ENCODE assay signal across 27 cellular contexts in the genomic region with DNA sequence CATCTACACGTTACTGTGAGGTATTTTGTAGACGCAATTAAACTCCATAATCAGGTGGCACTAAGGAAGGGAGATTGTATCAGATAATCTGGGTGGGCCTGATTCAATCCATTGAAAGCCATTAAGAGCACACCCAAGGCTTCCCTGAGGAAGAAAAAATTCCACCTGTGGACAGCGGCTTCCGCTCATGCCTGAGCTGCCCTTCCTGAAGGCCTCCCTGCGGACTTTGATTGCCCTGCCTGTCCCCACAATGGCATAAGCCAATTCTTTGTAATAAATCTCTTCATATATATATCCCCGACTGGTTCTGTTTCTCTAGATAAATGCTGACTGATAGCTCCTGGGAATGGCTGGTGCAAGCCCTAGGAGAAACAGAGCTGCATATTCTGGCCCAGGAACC.
"Had no signal": no experiment of that assay in that cellular context is flagged by ENCODE, and none has a peak within 500 bp of the region (broad histone marks: within the 10 kb centered on the region; RNA-seq: fewer than 3 reads in every experiment).

No MANE protein-coding gene starts in this region.

- H3K27me3 Mint-ChIP-seq: central memory CD8-positive, alpha-beta T cell; dendritic cell treated with granulocyte-macrophage colony-stimulating factor and Interleukin-4, amounts not matched to agents 40 ng/mL and 50 ng/mL, for 4 days had no signal

- H3K9me3 Mint-ChIP-seq: central memory CD8-positive, alpha-beta T cell; stimulated activated effector memory CD8-positive, alpha-beta T cell treated with anti-CD3 and anti-CD28 coated beads, Interleukin-12 subunit alpha, Interleukin-12 subunit beta, amount 100 ng/mL, for 72 hours had no signal

- ATAC-seq: mucosa of descending colon; psoas muscle; sciatic nerve; stimulated activated naive CD8-positive, alpha-beta T cell treated with anti-CD3 and anti-CD28 coated beads, Interleukin-15, Interleukin-2, amounts not matched to agents 100 U/mL and 50 U/mL, for 24 hours had no signal

- H3K36me3 ChIP-seq: cardiac muscle cell, colonic mucosa, ovary, thoracic aorta had no signal

- H3K27ac Mint-ChIP-seq: dendritic cell treated with granulocyte-macrophage colony-stimulating factor and Interleukin-4, amounts not matched to agents 40 ng/mL and 50 ng/mL, for 4 days; mesothelial cell of epicardium; naive B cell; stimulated activated effector memory CD8-positive, alpha-beta T cell treated with anti-CD3 and anti-CD28 coated beads, Interleukin-12 subunit alpha, Interleukin-12 subunit beta, amount 100 ng/mL, for 72 hours had no signal

- H3K27ac ChIP-seq: cardiac muscle cell, colonic mucosa, ovary, psoas muscle, thoracic aorta had no signal

- H3K9me3 ChIP-seq: colonic mucosa, mucosa of descending colon, ovary, psoas muscle, thoracic aorta, upper lobe of left lung had no signal

- H3K4me1 ChIP-seq: colonic mucosa had no signal

- H3K4me3 Mint-ChIP-seq: central memory CD8-positive, alpha-beta T cell; dendritic cell treated with granulocyte-macrophage colony-stimulating factor and Interleukin-4, amounts not matched to agents 40 ng/mL and 50 ng/mL, for 4 days; mesothelial cell of epicardium; naive B cell; stimulated activated effector memory CD8-positive, alpha-beta T cell treated with anti-CD3 and anti-CD28 coated beads, Interleukin-12 subunit alpha, Interleukin-12 subunit beta, amount 100 ng/mL, for 72 hours had no signal

- H3K4me1 Mint-ChIP-seq: naive B cell had no signal

- H3K27me3 ChIP-seq: cardiac muscle cell, colonic mucosa, ovary, tibial nerve, upper lobe of left lung had no signal

- DNase-seq: colonic mucosa; effector CD8-positive, alpha-beta T cell; erythroblast; foreskin fibroblast; glutamatergic neuron; hypothalamus; mesenchymal stem cell; mucosa of descending colon; naive B cell; occipital lobe; posterior cingulate gyrus; psoas muscle; stimulated activated CD4-positive, alpha-beta T cell treated with anti-CD3 and anti-CD28 coated beads, Interleukin-2, amount 100 ng/mL, for 24 hours; stimulated activated CD4-positive, alpha-beta T cell treated with anti-CD3 and anti-CD28 coated beads, Interleukin-4, amount 100 ng/mL, for 24 hours; stimulated activated naive CD8-positive, alpha-beta T cell treated with anti-CD3 and anti-CD28 coated beads, Interleukin-15, Interleukin-2, amounts not matched to agents 100 U/mL and 50 U/mL, for 24 hours; substantia nigra; upper lobe of left lung had no signal

- H3K4me3 ChIP-seq: cardiac muscle cell, colonic mucosa, lung, mucosa of descending colon, ovary, psoas muscle, thoracic aorta, tibial nerve, upper lobe of left lung had no signal
